8 cellular contexts compared by ENCODE assay signal in the genomic region with DNA sequence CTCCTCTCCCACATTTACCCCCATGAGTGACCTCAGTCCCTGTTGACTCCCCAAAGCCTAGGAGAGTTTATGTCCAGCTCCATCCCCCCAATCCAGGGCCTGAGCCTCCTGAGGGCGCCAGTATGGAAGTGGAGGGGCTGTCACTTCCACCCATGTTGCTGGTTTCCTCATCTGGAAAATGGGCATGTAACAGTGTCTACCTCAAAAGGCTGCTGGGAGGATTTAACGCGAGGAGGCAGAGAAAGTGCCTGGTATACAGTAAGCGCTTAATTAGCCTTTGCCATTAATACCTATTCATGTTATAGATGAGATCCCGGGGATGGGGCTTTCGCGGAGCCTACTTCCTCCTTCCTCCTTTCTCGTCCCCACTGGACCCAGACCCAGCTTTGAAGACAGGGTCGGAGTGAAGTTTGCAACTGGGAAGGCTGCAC. TPM values are rescaled to one million over a fixed set of nuclear protein-coding genes. Genes with fewer than 3 reads are reported as not detected.
DNase-seq lines count a peak whose midpoint lies in the region; FAIRE-seq and TF ChIP-seq lines count a peak whose summit lies in the region.

No MANE protein-coding gene starts in this region.

- H3K27me3 ChIP-seq in rectal smooth muscle tissue (ENCODE audit: control insufficient read depth, insufficient read depth, low read length) = no peaks in the 10 kb centered on the region

- H3K4me3 ChIP-seq in fibroblast of mammary gland (ENCODE audit: control insufficient read depth, low read depth, low read length) = peak overlapping the region; percentile 97
- H3K4me3 ChIP-seq in rectal smooth muscle tissue (ENCODE audit: low read length) = peak overlapping the region; percentile 100

- H3K27ac ChIP-seq in RWPE1 (peak overlapping the region; percentile 84), rectal smooth muscle tissue (ENCODE audit: low read depth, low read length) (peak overlapping the region; percentile 80)

- TF ChIP-seq CTCF in RWPE1 (conservative IDR thresholded peaks at IDR 0.05; ENCODE audit: low read depth) = no peak
- no peak for TF ChIP-seq CTCF in fibroblast of mammary gland (conservative IDR thresholded peaks at IDR 0.05; ENCODE audit: control insufficient read depth, insufficient read depth, low read depth, low read length)

- CTCF ChIA-PET in RWPE1 (lab: Yijun Ruan, JAX) = interaction anchor here (0.7 to 1.1 kb wide), 4 partner anchors 9 to 121 kb away, joined by 3 read pairs; no protein-coding TSS in a partner anchor

- FAIRE-seq in GM19239 (lab: Jason Lieb, UNC) = peak; percentile 54

- H3K9ac ChIP-seq in rectal smooth muscle tissue (ENCODE audit: low read length) = peak overlapping the region; percentile 94

- H3K36me3 ChIP-seq in rectal smooth muscle tissue (ENCODE audit: control insufficient read depth, insufficient read depth, low read length) = peaks cover 3% of the 10 kb centered on the region

- peaks cover 4% of the 10 kb centered on the region for H3K4me1 ChIP-seq in rectal smooth muscle tissue (ENCODE audit: control insufficient read depth, insufficient read depth, low read length)

- DNase-seq in GM19239 (ENCODE audit: insufficient read length, low spot score) (no peak), RWPE1 (ENCODE audit: low spot score) (peak; percentile 30), fibroblast of mammary gland (ENCODE audit: low read depth) (no peak), KG1 (lab: John Stamatoyannopoulos, UW) (no peak), H4 (ENCODE audit: low spot score) (no peak), NCI-H446 treated with DMSO at 0.1 percent for 48 hours (lab: John Stamatoyannopoulos, UW) (no peak), hippocampal formation (lab: John Stamatoyannopoulos, UW) (no peak)

- POLR2A ChIA-PET in RWPE1 (lab: Yijun Ruan, JAX; ENCODE audit: low non-redundant PET) = interaction anchor here (0.6 to 0.9 kb wide), 4 partner anchors 9 to 120 kb away, joined by 3 to 5 read pairs (median 4); partner anchors contain the start of gene ICAM5

RNA-seq across cellular contexts. Expression of gene TYK2, which starts 0.5 kb away (rescaled TPM):
- total RNA-seq in H4 (2014; rRNA removed; shearing (Covaris generic)) = 28.2 and 37.1 TPM in 2 replicates

RNA-seq across cellular contexts. Expression of gene CDC37, which starts 23.4 kb away (rescaled TPM):
- 105 and 132 TPM in 2 replicates for total RNA-seq in H4 (2014; rRNA removed; shearing (Covaris generic))

RNA-seq across cellular contexts. Expression of gene PDE4A, which starts 40.4 kb away (rescaled TPM):
- 1.0 and 1.1 TPM in 2 replicates for total RNA-seq in H4 (2014; rRNA removed; shearing (Covaris generic))

RNA-seq across cellular contexts. Expression of gene ICAM3, which starts 40.5 kb away (rescaled TPM):
- 7.3 and 11.2 TPM in 2 replicates for total RNA-seq in H4 (2014; rRNA removed; shearing (Covaris generic))

RNA-seq across cellular contexts. Expression of gene RAVER1, which starts 46.6 kb away (rescaled TPM):
- total RNA-seq in H4 (2014; rRNA removed; shearing (Covaris generic)) = 7.1 and 8.2 TPM in 2 replicates
